1 cellular context compared by ENCODE assay signal in genomic region chr4:87422104-87423052, GRCh38.
TF ChIP-seq lines count a peak whose summit lies in the region.

A gene with protein sequence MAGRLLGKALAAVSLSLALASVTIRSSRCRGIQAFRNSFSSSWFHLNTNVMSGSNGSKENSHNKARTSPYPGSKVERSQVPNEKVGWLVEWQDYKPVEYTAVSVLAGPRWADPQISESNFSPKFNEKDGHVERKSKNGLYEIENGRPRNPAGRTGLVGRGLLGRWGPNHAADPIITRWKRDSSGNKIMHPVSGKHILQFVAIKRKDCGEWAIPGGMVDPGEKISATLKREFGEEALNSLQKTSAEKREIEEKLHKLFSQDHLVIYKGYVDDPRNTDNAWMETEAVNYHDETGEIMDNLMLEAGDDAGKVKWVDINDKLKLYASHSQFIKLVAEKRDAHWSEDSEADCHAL (plus strand): TSS chr4:87422573. CDS start chr4:87422906, 333 bp downstream.

TF ChIP-seq in HepG2, 621 proteins besides CTCF, POLR2A, EP300 and RAD21 (continued from another document and continues in another):
- TF ChIP-seq RERE (CRISPR knock-in tag; IDR thresholded peaks at IDR 0.05; ENCODE audit: low read depth) (no peak), CBX1 (IDR thresholded peaks at IDR 0.05; ENCODE audit: low read depth) (peak; percentile 28), MIER2 (CRISPR knock-in tag; IDR thresholded peaks at IDR 0.05) (peak; percentile 74), ASH2L (IDR thresholded peaks at IDR 0.05; ENCODE audit: insufficient read length, low read depth, low read length) (peak; percentile 100), ZNF710 (CRISPR knock-in tag; IDR thresholded peaks at IDR 0.05; ENCODE audit: borderline replicate concordance) (peak; percentile 71; the same call in 1 of the 2 replicates), HNRNPLL (IDR thresholded peaks at IDR 0.05; ENCODE audit: low read depth, low read length, poor library complexity, severe bottlenecking) (peak; percentile 97), SAFB2 (CRISPR knock-in tag; IDR thresholded peaks at IDR 0.05; ENCODE audit: borderline replicate concordance, low read depth) (peak; percentile 45; the same call in 1 of the 2 replicates), ZNF556 (CRISPR knock-in tag; IDR thresholded peaks at IDR 0.05; ENCODE audit: borderline replicate concordance) (peak; percentile 93), ZNF20 (CRISPR knock-in tag; IDR thresholded peaks at IDR 0.05) (no peak), NR2F6 (IDR thresholded peaks at IDR 0.05) (peak; percentile 33; the same call in 1 of the 2 replicates), NR2F6 (CRISPR knock-in tag; IDR thresholded peaks at IDR 0.05) (peak; percentile 38; the same call in 1 of the 2 replicates), BRD4 (CRISPR knock-in tag; IDR thresholded peaks at IDR 0.05) (peak; percentile 91; the same call in 1 of the 2 replicates), FLYWCH1 (CRISPR knock-in tag; IDR thresholded peaks at IDR 0.05) (no peak), FOXK2 (IDR thresholded peaks at IDR 0.05) (no peak), HHEX (CRISPR knock-in tag; IDR thresholded peaks at IDR 0.05) (no peak), FUBP1 (CRISPR knock-in tag; IDR thresholded peaks at IDR 0.05; ENCODE audit: borderline replicate concordance) (no peak), ZNF10 (CRISPR knock-in tag; IDR thresholded peaks at IDR 0.05; ENCODE audit: borderline replicate concordance, low read depth) (no peak), PPARG (CRISPR knock-in tag; conservative IDR thresholded peaks at IDR 0.05) (0 out of 2 replicates have a peak, but pooled peaks have one; percentile 7), ZNF777 (CRISPR knock-in tag; IDR thresholded peaks at IDR 0.05) (peak; percentile 44), MATR3 (CRISPR knock-in tag; IDR thresholded peaks at IDR 0.05) (no peak), U2AF2 (IDR thresholded peaks at IDR 0.05; ENCODE audit: low read depth, low read length) (no peak), MAF1 (CRISPR knock-in tag; IDR thresholded peaks at IDR 0.05; ENCODE audit: borderline replicate concordance) (peak; percentile 83), HBP1 (CRISPR knock-in tag; IDR thresholded peaks at IDR 0.05; ENCODE audit: low read depth) (no peak; the same call in 1 of the 2 replicates), SP4 (CRISPR knock-in tag; IDR thresholded peaks at IDR 0.05) (peak; percentile 59), CREB3 (CRISPR knock-in tag; IDR thresholded peaks at IDR 0.05) (peak; percentile 77; the same call in 1 of the 2 replicates), KLF6 (CRISPR knock-in tag; IDR thresholded peaks at IDR 0.05) (peak; percentile 93), FOXO1 (CRISPR knock-in tag; IDR thresholded peaks at IDR 0.05) (no peak), ZNF451 (CRISPR knock-in tag; IDR thresholded peaks at IDR 0.05) (peak; percentile 96), ZMYM4 (CRISPR knock-in tag; IDR thresholded peaks at IDR 0.05) (peak; percentile 97), CC2D1A (CRISPR knock-in tag; IDR thresholded peaks at IDR 0.05) (no peak), ZFYVE20 (CRISPR knock-in tag; IDR thresholded peaks at IDR 0.05; ENCODE audit: borderline replicate concordance, low read depth) (no peak), E2F1 (CRISPR knock-in tag; IDR thresholded peaks at IDR 0.05) (peak; percentile 84), ZNF776 (CRISPR knock-in tag; IDR thresholded peaks at IDR 0.05) (peak; percentile 85)
- TF ChIP-seq, protein P1, sequence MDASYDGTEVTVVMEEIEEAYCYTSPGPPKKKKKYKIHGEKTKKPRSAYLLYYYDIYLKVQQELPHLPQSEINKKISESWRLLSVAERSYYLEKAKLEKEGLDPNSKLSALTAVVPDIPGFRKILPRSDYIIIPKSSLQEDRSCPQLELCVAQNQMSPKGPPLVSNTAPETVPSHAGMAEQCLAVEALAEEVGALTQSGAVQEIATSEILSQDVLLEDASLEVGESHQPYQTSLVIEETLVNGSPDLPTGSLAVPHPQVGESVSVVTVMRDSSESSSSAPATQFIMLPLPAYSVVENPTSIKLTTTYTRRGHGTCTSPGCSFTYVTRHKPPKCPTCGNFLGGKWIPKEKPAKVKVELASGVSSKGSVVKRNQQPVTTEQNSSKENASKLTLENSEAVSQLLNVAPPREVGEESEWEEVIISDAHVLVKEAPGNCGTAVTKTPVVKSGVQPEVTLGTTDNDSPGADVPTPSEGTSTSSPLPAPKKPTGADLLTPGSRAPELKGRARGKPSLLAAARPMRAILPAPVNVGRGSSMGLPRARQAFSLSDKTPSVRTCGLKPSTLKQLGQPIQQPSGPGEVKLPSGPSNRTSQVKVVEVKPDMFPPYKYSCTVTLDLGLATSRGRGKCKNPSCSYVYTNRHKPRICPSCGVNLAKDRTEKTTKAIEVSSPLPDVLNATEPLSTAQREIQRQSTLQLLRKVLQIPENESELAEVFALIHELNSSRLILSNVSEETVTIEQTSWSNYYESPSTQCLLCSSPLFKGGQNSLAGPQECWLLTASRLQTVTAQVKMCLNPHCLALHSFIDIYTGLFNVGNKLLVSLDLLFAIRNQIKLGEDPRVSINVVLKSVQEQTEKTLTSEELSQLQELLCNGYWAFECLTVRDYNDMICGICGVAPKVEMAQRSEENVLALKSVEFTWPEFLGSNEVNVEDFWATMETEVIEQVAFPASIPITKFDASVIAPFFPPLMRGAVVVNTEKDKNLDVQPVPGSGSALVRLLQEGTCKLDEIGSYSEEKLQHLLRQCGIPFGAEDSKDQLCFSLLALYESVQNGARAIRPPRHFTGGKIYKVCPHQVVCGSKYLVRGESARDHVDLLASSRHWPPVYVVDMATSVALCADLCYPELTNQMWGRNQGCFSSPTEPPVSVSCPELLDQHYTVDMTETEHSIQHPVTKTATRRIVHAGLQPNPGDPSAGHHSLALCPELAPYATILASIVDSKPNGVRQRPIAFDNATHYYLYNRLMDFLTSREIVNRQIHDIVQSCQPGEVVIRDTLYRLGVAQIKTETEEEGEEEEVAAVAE (CRISPR knock-in tag; IDR thresholded peaks at IDR 0.05; ENCODE audit: borderline replicate concordance), result peak; percentile 65; the same call in 1 of the 2 replicates
- TF ChIP-seq, protein P2, sequence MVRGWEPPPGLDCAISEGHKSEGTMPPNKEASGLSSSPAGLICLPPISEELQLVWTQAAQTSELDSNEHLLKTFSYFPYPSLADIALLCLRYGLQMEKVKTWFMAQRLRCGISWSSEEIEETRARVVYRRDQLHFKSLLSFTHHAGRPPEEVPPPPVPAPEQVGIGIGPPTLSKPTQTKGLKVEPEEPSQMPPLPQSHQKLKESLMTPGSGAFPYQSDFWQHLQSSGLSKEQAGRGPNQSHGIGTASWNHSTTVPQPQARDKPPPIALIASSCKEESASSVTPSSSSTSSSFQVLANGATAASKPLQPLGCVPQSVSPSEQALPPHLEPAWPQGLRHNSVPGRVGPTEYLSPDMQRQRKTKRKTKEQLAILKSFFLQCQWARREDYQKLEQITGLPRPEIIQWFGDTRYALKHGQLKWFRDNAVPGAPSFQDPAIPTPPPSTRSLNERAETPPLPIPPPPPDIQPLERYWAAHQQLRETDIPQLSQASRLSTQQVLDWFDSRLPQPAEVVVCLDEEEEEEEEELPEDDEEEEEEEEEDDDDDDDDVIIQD (CRISPR knock-in tag; IDR thresholded peaks at IDR 0.05; ENCODE audit: low read depth), result peak; percentile 86
- TF ChIP-seq, protein P3, sequence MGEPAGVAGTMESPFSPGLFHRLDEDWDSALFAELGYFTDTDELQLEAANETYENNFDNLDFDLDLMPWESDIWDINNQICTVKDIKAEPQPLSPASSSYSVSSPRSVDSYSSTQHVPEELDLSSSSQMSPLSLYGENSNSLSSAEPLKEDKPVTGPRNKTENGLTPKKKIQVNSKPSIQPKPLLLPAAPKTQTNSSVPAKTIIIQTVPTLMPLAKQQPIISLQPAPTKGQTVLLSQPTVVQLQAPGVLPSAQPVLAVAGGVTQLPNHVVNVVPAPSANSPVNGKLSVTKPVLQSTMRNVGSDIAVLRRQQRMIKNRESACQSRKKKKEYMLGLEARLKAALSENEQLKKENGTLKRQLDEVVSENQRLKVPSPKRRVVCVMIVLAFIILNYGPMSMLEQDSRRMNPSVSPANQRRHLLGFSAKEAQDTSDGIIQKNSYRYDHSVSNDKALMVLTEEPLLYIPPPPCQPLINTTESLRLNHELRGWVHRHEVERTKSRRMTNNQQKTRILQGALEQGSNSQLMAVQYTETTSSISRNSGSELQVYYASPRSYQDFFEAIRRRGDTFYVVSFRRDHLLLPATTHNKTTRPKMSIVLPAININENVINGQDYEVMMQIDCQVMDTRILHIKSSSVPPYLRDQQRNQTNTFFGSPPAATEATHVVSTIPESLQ (CRISPR knock-in tag; conservative IDR thresholded peaks at IDR 0.05), result no peak
